14 cellular contexts compared by ENCODE assay signal in genomic region chr18:36628435-36629094, GRCh38.
DNase-seq lines count a peak whose midpoint lies in the region; ATAC-seq and TF ChIP-seq lines count a peak whose summit lies in the region.
"Had no signal": no experiment of that assay in that cellular context is flagged by ENCODE, and none has a peak within 500 bp of the region (broad histone marks: within the 10 kb centered on the region; RNA-seq: fewer than 3 reads in every experiment).

No MANE protein-coding gene starts in this region.

- ATAC-seq in GM18907 (IDR thresholded peaks at IDR 0.05; ENCODE audit: unreplicated experiment), result no peak

- H3K4me3 ChIP-seq in fibroblast of mammary gland (ENCODE audit: control insufficient read depth, low read depth, low read length), result no peak overlapping the region
- H3K4me3 ChIP-seq: MG63 had no signal

- TF ChIP-seq CTCF in fibroblast of mammary gland (conservative IDR thresholded peaks at IDR 0.05; ENCODE audit: control insufficient read depth, insufficient read depth, low read depth, low read length), result no peak

- DNase-seq in AG08395 (ENCODE audit: low spot score) (peak; percentile 80), LHCN-M2 (ENCODE audit: low read depth) (peak; percentile 60), fibroblast of mammary gland (ENCODE audit: low read depth) (peak; percentile 71), non-pigmented ciliary epithelial cell (ENCODE audit: low read depth) (peak; percentile 46), A172 (ENCODE audit: low spot score) (no peak), NCI-H510A treated with DMSO at 0.1 percent for 48 hours (lab: John Stamatoyannopoulos, UW) (no peak), germinal center (ENCODE audit: low spot score) (no peak)
- DNase-seq: ACHN; activated CD8-positive, alpha-beta memory T cell treated with anti-CD3 and anti-CD28 coated beads, Interleukin-2, amount 50 U/mL, for 4 hours; kidney glomerular epithelial cell; MG63; NCI-H510A; stimulated activated CD4-positive, alpha-beta T cell treated with anti-CD3 and anti-CD28 coated beads, Interleukin-2, amount 100 ng/mL, for 48 hours had no signal

Comparison
In these comparisons a context has a peak if more than half of its experiments do, and no peak if none do; other contexts are left out.
1. DNase-seq: peak in AG08395 (single experiment), LHCN-M2 (single experiment), fibroblast of mammary gland (single experiment) and non-pigmented ciliary epithelial cell (single experiment); none in A172 (single experiment), NCI-H510A treated with DMSO at 0.1 percent for 48 hours (single experiment) and germinal center (single experiment).